Comparison of ENCODE assay signal across 11 cellular contexts in genomic region chr21:38170283-38170682, GRCh38.
DNase-seq lines count a peak whose midpoint lies in the region; ATAC-seq and TF ChIP-seq lines count a peak whose summit lies in the region.
"Had no signal": no experiment of that assay in that cellular context is flagged by ENCODE, and none has a peak within 500 bp of the region (broad histone marks: within the 10 kb centered on the region; RNA-seq: fewer than 3 reads in every experiment).

No MANE protein-coding gene starts in this region.

- H3K36me3 ChIP-seq in MM.1S (replicated peaks; ENCODE audit: insufficient read depth, low read length) = no peaks in the 10 kb centered on the region
- H3K36me3 ChIP-seq in uterus = no peaks in the 10 kb centered on the region
- H3K36me3 ChIP-seq: sigmoid colon had no signal

- peaks cover 6 to 12% of the 10 kb centered on the region in 2 donors for H3K27me3 Mint-ChIP-seq in natural killer cell treated with Interleukin-12 subunit alpha and Interleukin-12 subunit beta and Interleukin-15 and Interleukin-18, amount 100 ng/mL, for 72 hours
- H3K27me3 Mint-ChIP-seq: CD4-positive, CD25-positive, alpha-beta regulatory T cell had no signal

- DNase-seq in NCI-H2171 treated with DMSO at 0.1 percent for 48 hours (lab: John Stamatoyannopoulos, UW) (peak; percentile 27), NCI-H2171 (lab: John Stamatoyannopoulos, UW) (no peak), MM.1S (peak; percentile 25), epithelial cell of proximal tubule (ENCODE audit: low read depth) (peak; percentile 33), renal cortical epithelial cell (ENCODE audit: low read depth) (peak; percentile 51), uterus (no peak), KG1 (lab: John Stamatoyannopoulos, UW) (no peak)
- no peak for DNase-seq in natural killer cell treated with Interleukin-12 subunit alpha and Interleukin-12 subunit beta and Interleukin-15 and Interleukin-18, amount 100 ng/mL, for 72 hours (ENCODE audit: low spot score)
- DNase-seq: CD4-positive, CD25-positive, alpha-beta regulatory T cell; sigmoid colon had no signal

- no peaks in the 10 kb centered on the region for H3K9me3 Mint-ChIP-seq in natural killer cell treated with Interleukin-12 subunit alpha and Interleukin-12 subunit beta and Interleukin-15 and Interleukin-18, amount 100 ng/mL, for 72 hours
- H3K9me3 Mint-ChIP-seq: activated naive CD4-positive, alpha-beta T cell treated with anti-CD3 and anti-CD28 coated beads, Interleukin-2, amount 50 U/mL, for 24 hours; CD4-positive, CD25-positive, alpha-beta regulatory T cell had no signal

- H3F3A ChIP-seq in MM.1S (ENCODE audit: insufficient read depth, low read length) = no peaks in the 10 kb centered on the region

- no peaks in the 10 kb centered on the region for H4K20me1 ChIP-seq in MM.1S (ENCODE audit: insufficient read depth, low read length)

- no peaks in the 10 kb centered on the region for H3K27me3 ChIP-seq in MM.1S (replicated peaks; ENCODE audit: insufficient read depth, low read length)
- no peaks in the 10 kb centered on the region for H3K27me3 ChIP-seq in uterus
- H3K27me3 ChIP-seq: sigmoid colon had no signal

- no peak overlapping the region for H3K9ac ChIP-seq in MM.1S (ENCODE audit: low read length)

- H3K9me2 ChIP-seq in MM.1S (replicated peaks; ENCODE audit: insufficient read depth, low read length) = no peaks in the 10 kb centered on the region

- ATAC-seq in natural killer cell treated with Interleukin-12 subunit alpha and Interleukin-12 subunit beta and Interleukin-15 and Interleukin-18, amount 100 ng/mL, for 72 hours = no peak

- no peaks in the 10 kb centered on the region for H3K79me2 ChIP-seq in MM.1S (ENCODE audit: low read length)

- H3K27ac ChIP-seq in MM.1S (ENCODE audit: low read length) = no peak overlapping the region
- no peak overlapping the region for H3K27ac ChIP-seq in uterus
- H3K27ac ChIP-seq: sigmoid colon had no signal

- no peaks in the 10 kb centered on the region for H3K4me1 Mint-ChIP-seq in natural killer cell treated with Interleukin-12 subunit alpha and Interleukin-12 subunit beta and Interleukin-15 and Interleukin-18, amount 100 ng/mL, for 72 hours (ENCODE audit: low read depth in 2 of 2)
- H3K4me1 Mint-ChIP-seq: activated naive CD4-positive, alpha-beta T cell treated with anti-CD3 and anti-CD28 coated beads, Interleukin-2, amount 50 U/mL, for 24 hours; CD4-positive, CD25-positive, alpha-beta regulatory T cell had no signal

- H2AFZ ChIP-seq in MM.1S (ENCODE audit: low read length) = no peak overlapping the region

- H3K4me1 ChIP-seq in MM.1S (ENCODE audit: low read length) (no peaks in the 10 kb centered on the region), uterus (no peaks in the 10 kb centered on the region)

- no peak overlapping the region for H3K27ac Mint-ChIP-seq in natural killer cell treated with Interleukin-12 subunit alpha and Interleukin-12 subunit beta and Interleukin-15 and Interleukin-18, amount 100 ng/mL, for 72 hours
- H3K27ac Mint-ChIP-seq: activated naive CD4-positive, alpha-beta T cell treated with anti-CD3 and anti-CD28 coated beads, Interleukin-2, amount 50 U/mL, for 24 hours; CD4-positive, CD25-positive, alpha-beta regulatory T cell had no signal

- no peak overlapping the region for H3K4me2 ChIP-seq in MM.1S (ENCODE audit: low read depth, low read length)

- no peaks in the 10 kb centered on the region for H3K36me3 Mint-ChIP-seq in natural killer cell treated with Interleukin-12 subunit alpha and Interleukin-12 subunit beta and Interleukin-15 and Interleukin-18, amount 100 ng/mL, for 72 hours
- H3K36me3 Mint-ChIP-seq: activated naive CD4-positive, alpha-beta T cell treated with anti-CD3 and anti-CD28 coated beads, Interleukin-2, amount 50 U/mL, for 24 hours; CD4-positive, CD25-positive, alpha-beta regulatory T cell had no signal

- H3K9me3 ChIP-seq in MM.1S (replicated peaks; ENCODE audit: insufficient read depth, low read length) (no peaks in the 10 kb centered on the region), uterus (no peaks in the 10 kb centered on the region)
- H3K9me3 ChIP-seq: sigmoid colon had no signal

- TF ChIP-seq POLR2A in uterus (IDR thresholded peaks at IDR 0.05) = no peak

- TF ChIP-seq CTCF in MM.1S (IDR thresholded peaks at IDR 0.05; ENCODE audit: low read length) (peak; percentile 46), epithelial cell of proximal tubule (conservative IDR thresholded peaks at IDR 0.05; ENCODE audit: low read depth, low read length) (peak; percentile 84), uterus (IDR thresholded peaks at IDR 0.05) (peak in 1 of 4 experiments; percentile 7)

- H3K4me3 ChIP-seq in MM.1S (ENCODE audit: low read length) (no peak overlapping the region), epithelial cell of proximal tubule (ENCODE audit: low read depth, low read length) (no peak overlapping the region), uterus (no peak overlapping the region)
- H3K4me3 ChIP-seq: sigmoid colon had no signal

- intact Hi-C loops in uterus (cut with DNase I; ENCODE audit: low total_unique reads) = no loop called here

- H3K4me3 Mint-ChIP-seq in natural killer cell treated with Interleukin-12 subunit alpha and Interleukin-12 subunit beta and Interleukin-15 and Interleukin-18, amount 100 ng/mL, for 72 hours = no peak overlapping the region
- H3K4me3 Mint-ChIP-seq: activated naive CD4-positive, alpha-beta T cell treated with anti-CD3 and anti-CD28 coated beads, Interleukin-2, amount 50 U/mL, for 24 hours; CD4-positive, CD25-positive, alpha-beta regulatory T cell had no signal

Comparison
In these comparisons a context has a peak if more than half of its experiments do, and no peak if none do; other contexts are left out.
1. DNase-seq: peak in NCI-H2171 treated with DMSO at 0.1 percent for 48 hours (single experiment), MM.1S (single experiment), epithelial cell of proximal tubule (single experiment) and renal cortical epithelial cell (single experiment); none in NCI-H2171 (single experiment), uterus (0 of 2), natural killer cell treated with Interleukin-12 subunit alpha and Interleukin-12 subunit beta and Interleukin-15 and Interleukin-18, amount 100 ng/mL, for 72 hours (single experiment) and KG1 (single experiment).